Comparison of ENCODE assay signal across 8 cellular contexts in genomic region chr6:121436966-121437756, GRCh38. TPM values are rescaled to one million over a fixed set of nuclear protein-coding genes. Genes with fewer than 3 reads are reported as not detected.
DNase-seq lines count a peak whose midpoint lies in the region; ATAC-seq and TF ChIP-seq lines count a peak whose summit lies in the region.

No MANE protein-coding gene starts in this region.

- POLR2A ChIA-PET in RWPE1 (lab: Yijun Ruan, JAX; ENCODE audit: low non-redundant PET), result no interaction called here

- H3K27me3 ChIP-seq in colonic mucosa, result peaks cover 13% of the 10 kb centered on the region

- DNase-seq in ELR (ENCODE audit: low read depth) (peak; percentile 74), RWPE1 (ENCODE audit: low spot score) (peak; percentile 42), colonic mucosa (no peak), left lobe of liver (ENCODE audit: low spot score) (no peak), NCI-H1436 treated with DMSO at 0.1 percent for 48 hours (lab: John Stamatoyannopoulos, UW) (no peak), NOMO-1 (lab: John Stamatoyannopoulos, UW; ENCODE audit: unreplicated experiment in 2 of 2) (no peak), middle frontal gyrus (ENCODE audit: extremely low spot score, low spot score) (no peak)
- DNase-seq in stimulated activated CD8-positive, alpha-beta memory T cell treated with anti-CD3 and anti-CD28 coated beads, Interleukin-4, amount 100 ng/mL, for 48 hours, result peak; percentile 39

- no peaks in the 10 kb centered on the region for H3K36me3 ChIP-seq in colonic mucosa

- intact Hi-C loops in colonic mucosa (cut with DNase I), result loop anchor here (10.0 kb wide), 1 partner anchor 418 kb away; no protein-coding TSS in a partner anchor

- H3K9ac ChIP-seq in colonic mucosa (ENCODE audit: low read depth in 2 of 2, low read length in 2 of 2), result peak overlapping the region; percentile 28 to 48

- H3K27ac ChIP-seq in RWPE1, result peak overlapping the region; percentile 80
- peak overlapping the region; percentile 34 for H3K27ac ChIP-seq in colonic mucosa

- CTCF ChIA-PET in RWPE1 (lab: Yijun Ruan, JAX), result interaction anchor here (0.6 kb wide), 1 partner anchor 441 kb away, joined by 4 read pairs; no protein-coding TSS in a partner anchor

- H3K9me3 ChIP-seq in colonic mucosa, result no peaks in the 10 kb centered on the region

- TF ChIP-seq CTCF in RWPE1 (conservative IDR thresholded peaks at IDR 0.05; ENCODE audit: low read depth) (no peak), colonic mucosa (IDR thresholded peaks at IDR 0.05) (no peak)

- H3K4me1 ChIP-seq in colonic mucosa, result no peaks in the 10 kb centered on the region

- H3K4me3 ChIP-seq in colonic mucosa, result peak overlapping the region; percentile 34

- peak; percentile 57 for ATAC-seq in left lobe of liver

RNA-seq across cellular contexts. Expression of gene GJA1, which starts 1.7 kb away (rescaled TPM):
- total RNA-seq in colonic mucosa (10 to 100 TPM in 1 of 2 donors, 1 to 10 TPM in 1; 8.2 to 13.7 TPM), left lobe of liver (2.1 TPM)

Comparison
In these comparisons a context has a peak if more than half of its experiments do, and no peak if none do; other contexts are left out.
1. DNase-seq: peak in ELR (single experiment), RWPE1 (single experiment) and stimulated activated CD8-positive, alpha-beta memory T cell treated with anti-CD3 and anti-CD28 coated beads, Interleukin-4, amount 100 ng/mL, for 48 hours (single experiment); none in colonic mucosa (single experiment), left lobe of liver (single experiment), NCI-H1436 treated with DMSO at 0.1 percent for 48 hours (single experiment), NOMO-1 (0 of 2) and middle frontal gyrus (single experiment).